16 cellular contexts compared by ENCODE assay signal in the genomic region with DNA sequence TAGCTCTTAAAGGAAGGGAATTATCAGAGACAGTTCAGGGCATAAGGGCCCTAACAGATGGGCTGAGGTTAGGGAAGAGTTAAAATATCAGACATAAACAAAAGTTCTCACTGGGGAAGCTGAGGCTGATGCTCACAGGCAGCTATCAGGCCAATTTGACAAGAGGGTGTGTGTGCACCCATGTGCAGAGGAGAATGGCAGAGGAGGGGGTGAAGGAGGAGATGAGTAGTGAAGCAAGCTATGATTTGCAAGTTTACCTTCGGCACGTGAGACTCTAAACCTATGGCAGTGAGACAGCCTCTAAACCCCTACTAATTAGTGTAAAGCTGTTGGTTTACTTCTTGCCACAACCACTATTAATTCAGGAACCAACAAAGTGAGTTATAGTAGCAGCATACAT.
DNase-seq lines count a peak whose midpoint lies in the region; ATAC-seq and TF ChIP-seq lines count a peak whose summit lies in the region.
"Had no signal": no experiment of that assay in that cellular context is flagged by ENCODE, and none has a peak within 500 bp of the region (broad histone marks: within the 10 kb centered on the region; RNA-seq: fewer than 3 reads in every experiment).

No MANE protein-coding gene starts in this region.

- intact Hi-C loops in transverse colon (cut with DNase I; ENCODE audit: low total_unique reads): no loop called here
- intact Hi-C loops in ascending aorta (cut with DNase I): no loop called here

- H3K27ac ChIP-seq in transverse colon (no peak overlapping the region), ascending aorta (no peak overlapping the region)
- H3K27ac ChIP-seq: pancreas, vagina had no signal

- TF ChIP-seq POLR2A in transverse colon (IDR thresholded peaks at IDR 0.05): no peak

- TF ChIP-seq EP300 in transverse colon (IDR thresholded peaks at IDR 0.05; ENCODE audit: low read depth): no peak

- H3K27me3 Mint-ChIP-seq in activated naive CD4-positive, alpha-beta T cell treated with anti-CD3 and anti-CD28 coated beads, Interleukin-2, amount 10 ng/mL, durations not matched to agents 7 days and 5 days: peaks cover 4% of the 10 kb centered on the region

- H3K4me3 Mint-ChIP-seq in activated naive CD4-positive, alpha-beta T cell treated with anti-CD3 and anti-CD28 coated beads, Interleukin-2, amount 10 ng/mL, durations not matched to agents 7 days and 5 days: no peak overlapping the region
- H3K4me3 Mint-ChIP-seq: activated CD8-positive, alpha-beta T cell treated with anti-CD3 and anti-CD28 coated beads, Interleukin-2, amount 10 ng/mL, durations not matched to agents 7 days and 5 days; activated naive CD4-positive, alpha-beta T cell treated with anti-CD3 and anti-CD28 coated beads, Interleukin-2, amount 50 U/mL, for 24 hours; mesothelial cell of epicardium; T-helper 2 cell treated with Interferon-gamma antibody and Interleukin-4, amounts not matched to agents 5 μg/mL and 100 μg/mL, for 36 hours had no signal

- H3K36me3 ChIP-seq in transverse colon (no peaks in the 10 kb centered on the region), ascending aorta (no peaks in the 10 kb centered on the region)
- H3K36me3 ChIP-seq: pancreas, vagina had no signal

- no peaks in the 10 kb centered on the region for H3K9me3 Mint-ChIP-seq in activated naive CD4-positive, alpha-beta T cell treated with anti-CD3 and anti-CD28 coated beads, Interleukin-2, amount 10 ng/mL, durations not matched to agents 7 days and 5 days
- H3K9me3 Mint-ChIP-seq: activated naive CD4-positive, alpha-beta T cell treated with anti-CD3 and anti-CD28 coated beads, Interleukin-2, amount 50 U/mL, for 24 hours; T-helper 2 cell treated with Interferon-gamma antibody and Interleukin-4, amounts not matched to agents 5 μg/mL and 100 μg/mL, for 36 hours had no signal

- CTCF ChIA-PET in activated naive CD4-positive, alpha-beta T cell treated with anti-CD3 and anti-CD28 coated beads, Interleukin-2, amount 10 ng/mL, durations not matched to agents 7 days and 5 days (lab: Charles Lee): interaction anchor here (1.5 kb wide), 1 partner anchor 33 kb away, joined by 3 read pairs; no protein-coding TSS in a partner anchor

- no peaks in the 10 kb centered on the region for H3K36me3 Mint-ChIP-seq in activated naive CD4-positive, alpha-beta T cell treated with anti-CD3 and anti-CD28 coated beads, Interleukin-2, amount 10 ng/mL, durations not matched to agents 7 days and 5 days
- H3K36me3 Mint-ChIP-seq: activated naive CD4-positive, alpha-beta T cell treated with anti-CD3 and anti-CD28 coated beads, Interleukin-2, amount 50 U/mL, for 24 hours; mesothelial cell of epicardium had no signal

- H3K4me1 ChIP-seq in transverse colon: no peaks in the 10 kb centered on the region
- H3K4me1 ChIP-seq in ascending aorta: no peaks in the 10 kb centered on the region
- H3K4me1 ChIP-seq: pancreas, vagina had no signal

- no peaks in the 10 kb centered on the region for H3K9me3 ChIP-seq in transverse colon
- no peaks in the 10 kb centered on the region for H3K9me3 ChIP-seq in ascending aorta
- H3K9me3 ChIP-seq: pancreas, vagina had no signal

- 63 to 89% methylated on average over 2 of the region's 2 CpGs for WGBS in transverse colon (ENCODE audit: low coverage in 1 of 2), 2 donors

- no peak overlapping the region for H3K4me3 ChIP-seq in GM12865 (ENCODE audit: low read depth, low read length)
- H3K4me3 ChIP-seq in transverse colon: no peak overlapping the region
- no peak overlapping the region for H3K4me3 ChIP-seq in ascending aorta
- H3K4me3 ChIP-seq: pancreas, vagina had no signal

- no peak overlapping the region for H3K27ac Mint-ChIP-seq in activated naive CD4-positive, alpha-beta T cell treated with anti-CD3 and anti-CD28 coated beads, Interleukin-2, amount 10 ng/mL, durations not matched to agents 7 days and 5 days
- H3K27ac Mint-ChIP-seq: activated CD8-positive, alpha-beta T cell treated with anti-CD3 and anti-CD28 coated beads, Interleukin-2, amount 10 ng/mL, durations not matched to agents 7 days and 5 days; activated naive CD4-positive, alpha-beta T cell treated with anti-CD3 and anti-CD28 coated beads, Interleukin-2, amount 50 U/mL, for 24 hours; mesothelial cell of epicardium; T-helper 2 cell treated with Interferon-gamma antibody and Interleukin-4, amounts not matched to agents 5 μg/mL and 100 μg/mL, for 36 hours had no signal

- in situ Hi-C loops in transverse colon (cut with MboI; ENCODE audit: low pct_ligation_motif_present in 1 of 4, low pct_unique_long_range_greater_than_20kb in 1 of 4, low sequenced_read_pairs in 3 of 4): no loop called here

- ATAC-seq in GM19397 (IDR thresholded peaks at IDR 0.05; ENCODE audit: unreplicated experiment) (peak; percentile 39), HG02678 (IDR thresholded peaks at IDR 0.05; ENCODE audit: unreplicated experiment) (peak; percentile 29), HG03342 (IDR thresholded peaks at IDR 0.05; ENCODE audit: unreplicated experiment) (peak; percentile 46)
- ATAC-seq: activated CD8-positive, alpha-beta T cell treated with anti-CD3 and anti-CD28 coated beads, Interleukin-2, amount 10 ng/mL, durations not matched to agents 7 days and 5 days; pancreas had no signal

- DNase-seq in GM12865 (ENCODE audit: low read depth) (peak; percentile 33), transverse colon (no peak), NCI-H226 (no peak), ascending aorta (ENCODE audit: low spot score in 2 of 2) (no peak)
- no peak for DNase-seq in activated naive CD4-positive, alpha-beta T cell treated with anti-CD3 and anti-CD28 coated beads, Interleukin-2, amount 10 ng/mL, durations not matched to agents 7 days and 5 days
- DNase-seq: activated CD8-positive, alpha-beta T cell treated with anti-CD3 and anti-CD28 coated beads, Interleukin-2, amount 10 ng/mL, durations not matched to agents 7 days and 5 days; DMS153; NCI-H345; pancreas had no signal

- H3K27me3 ChIP-seq in transverse colon (no peaks in the 10 kb centered on the region), ascending aorta (no peaks in the 10 kb centered on the region)
- H3K27me3 ChIP-seq: pancreas, vagina had no signal

- TF ChIP-seq CTCF in GM12865 (IDR thresholded peaks at IDR 0.05; ENCODE audit: insufficient read depth, low read depth, low read length, missing control alignments) (no peak), transverse colon (IDR thresholded peaks at IDR 0.05) (no peak), ascending aorta (IDR thresholded peaks at IDR 0.05) (no peak)

- H3K4me1 Mint-ChIP-seq in activated naive CD4-positive, alpha-beta T cell treated with anti-CD3 and anti-CD28 coated beads, Interleukin-2, amount 10 ng/mL, durations not matched to agents 7 days and 5 days: no peaks in the 10 kb centered on the region
- H3K4me1 Mint-ChIP-seq: activated naive CD4-positive, alpha-beta T cell treated with anti-CD3 and anti-CD28 coated beads, Interleukin-2, amount 50 U/mL, for 24 hours had no signal
